Comparison of ENCODE assay signal across 8 cellular contexts in genomic region chr3:115146418-115147328, GRCh38. TPM values are rescaled to one million over a fixed set of nuclear protein-coding genes. Genes with fewer than 3 reads are reported as not detected.
A peak's percentile ranks its signal among the peaks of the same experiment; 100 is the strongest.
DNase-seq lines count a peak whose midpoint lies in the region; ATAC-seq and TF ChIP-seq lines count a peak whose summit lies in the region.

Gene ZBTB20, minus strand, starts transcription at chr3:115147288.

- ATAC-seq in GM21526 (IDR thresholded peaks at IDR 0.05; ENCODE audit: low FRiP score, unreplicated experiment) (peak; percentile 32), SK-N-SH treated with all-trans-retinoic acid at 6 μM for 48 hours (peak; percentile 26)
- peak; percentile 19 to 36 for ATAC-seq in activated naive CD4-positive, alpha-beta T cell treated with anti-CD3 and anti-CD28 coated beads, Interleukin-2, amount 50 U/mL, for 72 hours

- peak within 1 kb of the TSS; percentile 91 for H3K4me3 ChIP-seq in ovary
- peak within 1 kb of the TSS; percentile 88 to 95 for H3K4me3 ChIP-seq in tibial artery

- H3K27ac Mint-ChIP-seq in IgD-negative memory B cell: peak within 1 kb of the TSS; percentile 86 to 100 (median 99)
- H3K27ac Mint-ChIP-seq in activated naive CD4-positive, alpha-beta T cell treated with anti-CD3 and anti-CD28 coated beads, Interleukin-2, amount 50 U/mL, for 72 hours: peak within 1 kb of the TSS; percentile 99

- intact Hi-C loops in head of caudate nucleus (cut with DNase I): loop anchor here (5.0 to 10.0 kb wide), 2 partner anchors 44 to 322 kb away; no protein-coding TSS in a partner anchor
- intact Hi-C loops in ovary (cut with DNase I): loop anchor here in 1 of 4 donors (5.0 kb wide), 1 partner anchor 1399 kb away; the partner anchor contains the start of genes ATP6V1A and NAA50
- intact Hi-C loops in tibial artery (cut with DNase I; ENCODE audit: low total_unique reads): loop anchor here (1.0 kb wide), 1 partner anchor 512 kb away; no protein-coding TSS in a partner anchor

- peak within 1 kb of the TSS; percentile 95 to 99 (median 97) for H3K4me3 Mint-ChIP-seq in IgD-negative memory B cell

- H3K36me3 Mint-ChIP-seq in IgD-negative memory B cell: peaks cover 10% of the 10 kb centered on the region
- peaks cover 12 to 16% of the 10 kb centered on the region in 2 donors for H3K36me3 Mint-ChIP-seq in activated naive CD4-positive, alpha-beta T cell treated with anti-CD3 and anti-CD28 coated beads, Interleukin-2, amount 50 U/mL, for 72 hours

- no peaks in the 10 kb centered on the region for H3K27me3 Mint-ChIP-seq in IgD-negative memory B cell

- peaks cover 1 to 5% (median 4%) of the 10 kb centered on the region in 3 donors for H3K9me3 Mint-ChIP-seq in IgD-negative memory B cell
- peaks cover 3 to 4% of the 10 kb centered on the region in 2 donors for H3K9me3 Mint-ChIP-seq in activated naive CD4-positive, alpha-beta T cell treated with anti-CD3 and anti-CD28 coated beads, Interleukin-2, amount 50 U/mL, for 72 hours

- H3K9me3 ChIP-seq in ovary: no peaks in the 10 kb centered on the region
- no peaks in the 10 kb centered on the region for H3K9me3 ChIP-seq in tibial artery

- H3K36me3 ChIP-seq in ovary: no peaks in the 10 kb centered on the region
- no peaks in the 10 kb centered on the region for H3K36me3 ChIP-seq in tibial artery

- peak; percentile 34 for TF ChIP-seq POLR2A in ovary (IDR thresholded peaks at IDR 0.05)

- H3K27me3 ChIP-seq in ovary (no peaks in the 10 kb centered on the region), tibial artery (no peaks in the 10 kb centered on the region)

- H3K27ac ChIP-seq in ovary (peak within 1 kb of the TSS; percentile 97 to 98), tibial artery (peak within 1 kb of the TSS; percentile 98 to 99)

- H3K4me1 ChIP-seq in ovary (ENCODE audit: insufficient read depth) (no peaks in the 10 kb centered on the region), tibial artery (peaks cover 0 to 22% (median 9%) of the 10 kb centered on the region in 4 donors)

- TF ChIP-seq CTCF in ovary (IDR thresholded peaks at IDR 0.05): peak in 1 of 3 donors; percentile 5
- no peak for TF ChIP-seq CTCF in tibial artery (IDR thresholded peaks at IDR 0.05)

- no peak for TF ChIP-seq EP300 in ovary (IDR thresholded peaks at IDR 0.05)

- peaks cover 18 to 28% (median 24%) of the 10 kb centered on the region in 3 donors for H3K4me1 Mint-ChIP-seq in IgD-negative memory B cell

- 0 to 1% (median 0%) methylated on average over 34 to 67 of the region's 72 CpGs for WGBS in ovary, 3 donors

- DNase-seq in DMS 273 (lab: John Stamatoyannopoulos, UW; ENCODE audit: unreplicated experiment): peak; percentile 96
- peak; percentile 64 to 77 for DNase-seq in activated naive CD4-positive, alpha-beta T cell treated with anti-CD3 and anti-CD28 coated beads, Interleukin-2, amount 50 U/mL, for 72 hours (ENCODE audit: low spot score in 2 of 2)
- peak; percentile 7 to 76 (median 52) for DNase-seq in head of caudate nucleus
- peak; percentile 78 to 87 (median 84) for DNase-seq in ovary
- peak; percentile 51 to 80 for DNase-seq in tibial artery

TF ChIP-seq in SK-N-SH treated with all-trans-retinoic acid at 6 μM for 48 hours, 23 proteins besides CTCF, POLR2A, EP300 and RAD21 (continues in another document):
- TF ChIP-seq TCF4 (CRISPR knock-in tag; IDR thresholded peaks at IDR 0.05; ENCODE audit: borderline replicate concordance): no peak
- TF ChIP-seq OSR1 (CRISPR knock-in tag; IDR thresholded peaks at IDR 0.05): no peak
- no peak for TF ChIP-seq ZC3H10 (CRISPR knock-in tag; IDR thresholded peaks at IDR 0.05)
- peak; percentile 51; the same call in 1 of the 2 replicates for TF ChIP-seq GLIS3 (CRISPR knock-in tag; IDR thresholded peaks at IDR 0.05)
- peak; percentile 79; the same call in 1 of the 2 replicates for TF ChIP-seq PATZ1 (CRISPR knock-in tag; IDR thresholded peaks at IDR 0.05; ENCODE audit: borderline replicate concordance)
- TF ChIP-seq CREB5 (CRISPR knock-in tag; IDR thresholded peaks at IDR 0.05; ENCODE audit: low read depth): no peak
- TF ChIP-seq TOX (CRISPR knock-in tag; IDR thresholded peaks at IDR 0.05; ENCODE audit: borderline replicate concordance): no peak
- TF ChIP-seq ZNF70 (CRISPR knock-in tag; IDR thresholded peaks at IDR 0.05): no peak
- no peak for TF ChIP-seq ISL1 (CRISPR knock-in tag; IDR thresholded peaks at IDR 0.05)
- no peak for TF ChIP-seq CSDC2 (CRISPR knock-in tag; IDR thresholded peaks at IDR 0.05)
- TF ChIP-seq ZNF565 (CRISPR knock-in tag; conservative IDR thresholded peaks at IDR 0.05; ENCODE audit: low read depth): no peak
- TF ChIP-seq ZFP3 (CRISPR knock-in tag; IDR thresholded peaks at IDR 0.05): no peak
- no peak for TF ChIP-seq ARNTL (CRISPR knock-in tag; IDR thresholded peaks at IDR 0.05; ENCODE audit: borderline replicate concordance, low read depth)
- TF ChIP-seq SNAI2 (CRISPR knock-in tag; IDR thresholded peaks at IDR 0.05): no peak
- TF ChIP-seq POU6F1 (CRISPR knock-in tag; IDR thresholded peaks at IDR 0.05; ENCODE audit: borderline replicate concordance, low read depth): no peak
- TF ChIP-seq BACH2 (CRISPR knock-in tag; IDR thresholded peaks at IDR 0.05; ENCODE audit: borderline replicate concordance): no peak
- no peak for TF ChIP-seq CSRNP3 (CRISPR knock-in tag; IDR thresholded peaks at IDR 0.05)

RNA-seq across cellular contexts. Expression of gene ZBTB20, which starts in this region (rescaled TPM):
- 42.6 TPM for polyA plus RNA-seq in IgD-negative memory B cell
- total RNA-seq in activated naive CD4-positive, alpha-beta T cell treated with anti-CD3 and anti-CD28 coated beads, Interleukin-2, amount 50 U/mL, for 72 hours: 10 to 100 TPM in 1 of 2 donors, 1 to 10 TPM in 1; 9.2 to 10.8 TPM
- 100 to 1,000 TPM in 5 of 7 donors, 10 to 100 TPM in 2; 64.5 to 160 (median 117) TPM for total RNA-seq in ovary
- polyA plus RNA-seq in ovary: 10 to 100 TPM in 1 of 2 donors, 1 to 10 TPM in 1; 4.3 to 10.1 TPM

Comparison
In these comparisons a context has a peak if more than half of its experiments do, and no peak if none do; other contexts are left out.
1. Peak in every context shown above with its lines: DNase-seq, ATAC-seq, H3K4me3 ChIP-seq and H3K27ac ChIP-seq.
2. RNA of gene ZBTB20 (total RNA-seq): 64.5 to 160 TPM in ovary; 9.2 to 10.8 TPM in activated naive CD4-positive, alpha-beta T cell treated with anti-CD3 and anti-CD28 coated beads, Interleukin-2, amount 50 U/mL, for 72 hours; every median in the first group is over 4 times any median in the second.